ENCODE assay signal across 8 cellular contexts in genomic region chr6:26421259-26422144, GRCh38. TPM values are rescaled to one million over a fixed set of nuclear protein-coding genes. Genes with fewer than 3 reads are reported as not detected.
DNase-seq lines count a peak whose midpoint lies in the region; ATAC-seq and TF ChIP-seq lines count a peak whose summit lies in the region.

No MANE protein-coding gene starts in this region.

- peak in 7 of 10 experiments; percentile 10 to 42 (median 20) for DNase-seq in CD4-positive, alpha-beta T cell
- DNase-seq in NCI-H524 (lab: John Stamatoyannopoulos, UW) (peak; percentile 72 to 85), left colon (peak; percentile 58 to 70)
- DNase-seq in activated CD4-positive, alpha-beta T cell treated with anti-CD3 and anti-CD28 coated beads for 4 hours: peak; percentile 29 to 31
- peak; percentile 39 to 43 for DNase-seq in stimulated activated CD4-positive, alpha-beta T cell treated with anti-CD3 and anti-CD28 coated beads, Interleukin-2, amount 100 ng/mL, for 24 hours

- peak overlapping the region; percentile 40 for H3K27ac ChIP-seq in CD4-positive, alpha-beta T cell (ENCODE audit: low read depth, low read length)
- H3K27ac ChIP-seq in duodenal mucosa (ENCODE audit: low read depth, low read length): peak overlapping the region; percentile 45

- POLR2A ChIA-PET in CD4-positive, alpha-beta T cell (lab: Charles Lee): interaction anchor here (1.0 to 1.2 kb wide), 2 partner anchors 112 to 116 kb away, joined by 3 to 4 read pairs; no protein-coding TSS in a partner anchor

- H3K9ac ChIP-seq in duodenal mucosa (ENCODE audit: low read depth in 1 of 2, low read length in 2 of 2): peak overlapping the region; percentile 74 to 82

- intact Hi-C loops in CD4-positive, alpha-beta T cell (cut with DNase I, micrococcal nuclease): loop anchor here in 1 of 2 experiments (2.0 kb wide), 2 partner anchors 19 to 81 kb away; partner anchors contain the start of gene BTN3A1
- intact Hi-C loops in left colon (cut with DNase I, micrococcal nuclease): no loop called here

- H3K4me3 Mint-ChIP-seq in CD4-positive, alpha-beta T cell: no peak overlapping the region

- peaks cover 8% of the 10 kb centered on the region for H3K36me3 Mint-ChIP-seq in CD4-positive, alpha-beta T cell (ENCODE audit: low read depth)

- peak overlapping the region; percentile 81 to 85 for H3K4me3 ChIP-seq in duodenal mucosa (ENCODE audit: low read depth in 1 of 2, low read length in 2 of 2)

- no peaks in the 10 kb centered on the region for H3K9me3 ChIP-seq in CD4-positive, alpha-beta T cell (ENCODE audit: control insufficient read depth, low read length)
- peaks cover 3 to 12% of the 10 kb centered on the region in 2 donors for H3K9me3 ChIP-seq in duodenal mucosa (ENCODE audit: control insufficient read depth in 1 of 2, low read length in 2 of 2)

- H3K9me3 Mint-ChIP-seq in CD4-positive, alpha-beta T cell: peaks cover 2% of the 10 kb centered on the region

- no peak overlapping the region for H3K27ac Mint-ChIP-seq in CD4-positive, alpha-beta T cell

- no peak for TF ChIP-seq CTCF in CD4-positive, alpha-beta T cell (IDR thresholded peaks at IDR 0.05)

- ATAC-seq in CD4-positive, alpha-beta T cell (ENCODE audit: poor library complexity): peak; percentile 97
- peak; percentile 69 for ATAC-seq in GM19328 (IDR thresholded peaks at IDR 0.05; ENCODE audit: unreplicated experiment)
- ATAC-seq in HG03439 (IDR thresholded peaks at IDR 0.05; ENCODE audit: unreplicated experiment): peak; percentile 84
- peak; percentile 99 for ATAC-seq in left colon

- H3K4me1 Mint-ChIP-seq in CD4-positive, alpha-beta T cell (ENCODE audit: low read depth): peaks cover 4% of the 10 kb centered on the region

- CTCF ChIA-PET in CD4-positive, alpha-beta T cell (lab: Charles Lee): interaction anchor here (0.6 to 3.6 kb wide), 8 partner anchors 11 to 174 kb away, joined by 3 to 16 read pairs (median 3); partner anchors contain the start of gene HMGN4

- H3K36me3 ChIP-seq in duodenal mucosa (ENCODE audit: control insufficient read depth in 1 of 2, insufficient read depth in 2 of 2, low read length in 2 of 2): peaks cover 0 to 5% of the 10 kb centered on the region in 2 donors

- H3K27me3 ChIP-seq in CD4-positive, alpha-beta T cell (ENCODE audit: control insufficient read depth, insufficient read depth, low read length): no peaks in the 10 kb centered on the region
- H3K27me3 ChIP-seq in duodenal mucosa (ENCODE audit: control insufficient read depth in 1 of 2, insufficient read depth in 2 of 2, low read length in 2 of 2): no peaks in the 10 kb centered on the region

- peaks cover 10 to 19% of the 10 kb centered on the region in 2 donors for H3K4me1 ChIP-seq in duodenal mucosa (ENCODE audit: control insufficient read depth in 1 of 2, insufficient read depth in 2 of 2, low read length in 2 of 2)

- no peaks in the 10 kb centered on the region for H3K27me3 Mint-ChIP-seq in CD4-positive, alpha-beta T cell

RNA-seq across cellular contexts. Expression of gene BTN3A3, which starts 18.8 kb away (rescaled TPM):
- 10 to 100 TPM; 21.4 to 26.5 TPM for total RNA-seq in CD4-positive, alpha-beta T cell
- total RNA-seq in left colon: 10 to 100 TPM; 14.9 TPM

RNA-seq across cellular contexts. Expression of gene BTN3A1, which starts 19.4 kb away (rescaled TPM):
- 100 to 1,000 TPM; 109 TPM for total RNA-seq in CD4-positive, alpha-beta T cell
- 10 to 100 TPM; 21.2 to 21.6 TPM for total RNA-seq in left colon

RNA-seq across cellular contexts. Expression of gene BTN2A1, which starts 36.3 kb away (rescaled TPM):
- total RNA-seq in CD4-positive, alpha-beta T cell: 10 to 100 TPM; 16.2 to 17.5 TPM
- 10 to 100 TPM; 19.8 to 25.7 TPM for total RNA-seq in left colon

RNA-seq across cellular contexts. Expression of gene BTN2A2, which starts 38.6 kb away (rescaled TPM):
- 10 to 100 TPM in 1 of 2 experiments, 1 to 10 TPM in 1; 9.7 to 10.7 TPM for total RNA-seq in CD4-positive, alpha-beta T cell
- 1 to 10 TPM; 6.2 to 8.0 TPM for total RNA-seq in left colon

RNA-seq across cellular contexts. Expression of gene BTN3A2, which starts 56.5 kb away (rescaled TPM):
- 10 to 100 TPM; 40.6 to 45.5 TPM for total RNA-seq in CD4-positive, alpha-beta T cell
- total RNA-seq in left colon: 10 to 100 TPM; 17.6 to 35.1 TPM

Comparison
In these comparisons a context has a peak if more than half of its experiments do, and no peak if none do; other contexts are left out.
1. Peak in every context shown above with its lines: DNase-seq, ATAC-seq, H3K4me3 ChIP-seq and H3K27ac ChIP-seq.
2. DNase-seq: peak in every context shown above with its lines; median percentile 78 in NCI-H524; 64 in left colon; 41 in stimulated activated CD4-positive, alpha-beta T cell treated with anti-CD3 and anti-CD28 coated beads, Interleukin-2, amount 100 ng/mL, for 24 hours; 30 in activated CD4-positive, alpha-beta T cell treated with anti-CD3 and anti-CD28 coated beads for 4 hours; 20 in CD4-positive, alpha-beta T cell.
3. RNA of gene BTN3A1, which starts 19.4 kb away (total RNA-seq): 109 TPM in CD4-positive, alpha-beta T cell; 21.2 to 21.6 TPM in left colon; every median in the first group is over 4 times any median in the second.